ENCODE assay signal across 34 cellular contexts in the genomic region with DNA sequence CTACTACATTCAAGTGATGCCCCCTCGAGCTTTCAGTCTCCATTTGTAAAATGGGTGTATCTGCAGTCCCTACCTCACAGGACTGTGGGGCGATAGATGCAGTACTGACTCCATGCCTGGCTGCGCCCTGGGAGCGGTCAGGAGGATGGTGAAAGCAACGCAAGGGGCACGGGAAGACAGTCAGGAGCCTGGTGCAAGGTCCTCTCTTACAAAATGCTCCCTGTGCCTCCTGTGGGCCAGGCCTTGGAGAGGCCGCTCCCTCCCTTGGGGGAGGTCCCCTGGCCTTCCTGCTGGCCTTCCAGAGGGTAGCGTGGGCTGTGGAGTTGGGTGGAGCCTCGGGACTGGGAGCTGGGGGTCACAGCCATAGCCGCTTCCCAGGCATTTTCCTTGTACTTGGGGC. TPM values are rescaled to one million over a fixed set of nuclear protein-coding genes. Genes with fewer than 3 reads are reported as not detected.
"Had no signal": no experiment of that assay in that cellular context is flagged by ENCODE, and none has a peak within 500 bp of the region (broad histone marks: within the 10 kb centered on the region; RNA-seq: fewer than 3 reads in every experiment).

No MANE protein-coding gene starts in this region.

- DNase-seq: activated CD4-positive, alpha-beta memory T cell treated with anti-CD3 and anti-CD28 coated beads for 36 hours; activated CD4-positive, alpha-beta T cell treated with anti-CD3 and anti-CD28 coated beads, Interleukin-2, amount 10 ng/mL, durations not matched to agents 24 days and 14 days; activated CD4-positive, CD25-positive, alpha-beta regulatory T cell treated with anti-CD3 and anti-CD28 coated beads, Interleukin-2, amount 50 U/mL, for 72 hours; activated CD8-positive, alpha-beta memory T cell treated with anti-CD3 and anti-CD28 coated beads, Interleukin-2, amount 50 U/mL, for 4 hours; activated effector memory CD4-positive, alpha-beta T cell treated with anti-CD3 and anti-CD28 coated beads, Interleukin-2, amount 50 U/mL, for 16 hours; activated naive CD4-positive, alpha-beta T cell treated with anti-CD3 and anti-CD28 coated beads, Interleukin-2, amount 10 ng/mL, durations not matched to agents 7 days and 5 days; activated naive CD8-positive, alpha-beta T cell treated with anti-CD3 and anti-CD28 coated beads, Interleukin-2, amount 10 ng/mL, durations not matched to agents 7 days and 5 days; activated T-cell treated with anti-CD3 and anti-CD28 coated beads, Interleukin-2, amount 50 U/mL, for 1 hour; foreskin keratinocyte; heart right ventricle; left ventricle myocardium inferior; occipital lobe; stimulated activated CD4-positive, alpha-beta T cell treated with anti-CD3 and anti-CD28 coated beads, Interleukin-12 subunit alpha, Interleukin-12 subunit beta, amount 100 ng/mL, for 4 hours; stimulated activated CD4-positive, alpha-beta T cell treated with anti-CD3 and anti-CD28 coated beads, Interleukin-4, amount 100 ng/mL, for 1 hour; stimulated activated naive CD8-positive, alpha-beta T cell treated with anti-CD3 and anti-CD28 coated beads, Interleukin-15, Interleukin-2, amounts not matched to agents 100 U/mL and 50 U/mL, for 24 hours; T1000; testis; transverse colon; WERI-Rb-1 had no signal

- H3K9me3 Mint-ChIP-seq: activated CD4-positive, alpha-beta memory T cell treated with anti-CD3 and anti-CD28 coated beads for 36 hours; activated CD4-positive, alpha-beta T cell treated with anti-CD3 and anti-CD28 coated beads, Interleukin-2, amount 10 ng/mL, durations not matched to agents 24 days and 14 days; activated naive CD4-positive, alpha-beta T cell treated with anti-CD3 and anti-CD28 coated beads, Interleukin-2, amount 10 ng/mL, durations not matched to agents 7 days and 5 days; activated naive CD8-positive, alpha-beta T cell treated with anti-CD3 and anti-CD28 coated beads, Interleukin-2, amount 10 ng/mL, durations not matched to agents 7 days and 5 days; activated T-helper 1 cell treated with anti-CD3 and anti-CD28 coated beads, Interleukin-12 subunit alpha, Interleukin-12 subunit beta, Interleukin-2, Interleukin-4 antibody, amounts not matched to agents 30 ng/mL and 10 ng/mL and 1 ng/mL, durations not matched to agents 14 hours and 24 hours and 36 hours; brain; neural crest cell had no signal

- H3K36me3 Mint-ChIP-seq: activated CD4-positive, alpha-beta memory T cell treated with anti-CD3 and anti-CD28 coated beads for 36 hours; activated naive CD4-positive, alpha-beta T cell treated with anti-CD3 and anti-CD28 coated beads, Interleukin-2, amount 10 ng/mL, durations not matched to agents 7 days and 5 days; activated naive CD8-positive, alpha-beta T cell treated with anti-CD3 and anti-CD28 coated beads, Interleukin-2, amount 10 ng/mL, durations not matched to agents 7 days and 5 days; brain had no signal

- H3K4me1 Mint-ChIP-seq: neural crest cell had no signal

- H3K27me3 ChIP-seq: ascending aorta, esophagus muscularis mucosa, foreskin keratinocyte, heart right ventricle, testis, transverse colon had no signal

- H3K27ac ChIP-seq: ascending aorta, coronary artery, esophagus muscularis mucosa, foreskin keratinocyte, testis, transverse colon, WERI-Rb-1 had no signal

- ATAC-seq: foreskin keratinocyte; stimulated activated naive CD8-positive, alpha-beta T cell treated with anti-CD3 and anti-CD28 coated beads, Interleukin-15, Interleukin-2, amounts not matched to agents 100 U/mL and 50 U/mL, for 24 hours had no signal

- H3K27me3 Mint-ChIP-seq: activated CD4-positive, alpha-beta memory T cell treated with anti-CD3 and anti-CD28 coated beads for 36 hours; activated CD4-positive, alpha-beta T cell treated with anti-CD3 and anti-CD28 coated beads, Interleukin-2, amount 10 ng/mL, durations not matched to agents 24 days and 14 days; activated naive CD8-positive, alpha-beta T cell treated with anti-CD3 and anti-CD28 coated beads, Interleukin-2, amount 10 ng/mL, durations not matched to agents 7 days and 5 days had no signal

- H3K4me3 ChIP-seq: ascending aorta, coronary artery, esophagus muscularis mucosa, heart right ventricle, left ventricle myocardium inferior, lung, testis, transverse colon had no signal

- H3K4me1 ChIP-seq: ascending aorta, esophagus muscularis mucosa, left ventricle myocardium inferior, testis had no signal

- H3K4me3 Mint-ChIP-seq: activated CD4-positive, alpha-beta memory T cell treated with anti-CD3 and anti-CD28 coated beads for 36 hours; activated CD4-positive, alpha-beta T cell treated with anti-CD3 and anti-CD28 coated beads, Interleukin-2, amount 10 ng/mL, durations not matched to agents 24 days and 14 days; activated naive CD4-positive, alpha-beta T cell treated with anti-CD3 and anti-CD28 coated beads, Interleukin-2, amount 10 ng/mL, durations not matched to agents 7 days and 5 days; activated naive CD8-positive, alpha-beta T cell treated with anti-CD3 and anti-CD28 coated beads, Interleukin-2, amount 10 ng/mL, durations not matched to agents 7 days and 5 days; activated T-helper 1 cell treated with anti-CD3 and anti-CD28 coated beads, Interleukin-12 subunit alpha, Interleukin-12 subunit beta, Interleukin-2, Interleukin-4 antibody, amounts not matched to agents 30 ng/mL and 10 ng/mL and 1 ng/mL, durations not matched to agents 14 hours and 24 hours and 36 hours; brain; neural crest cell had no signal

- H3K27ac Mint-ChIP-seq: activated CD4-positive, alpha-beta memory T cell treated with anti-CD3 and anti-CD28 coated beads for 36 hours; activated CD4-positive, alpha-beta T cell treated with anti-CD3 and anti-CD28 coated beads, Interleukin-2, amount 10 ng/mL, durations not matched to agents 24 days and 14 days; activated naive CD4-positive, alpha-beta T cell treated with anti-CD3 and anti-CD28 coated beads, Interleukin-2, amount 10 ng/mL, durations not matched to agents 7 days and 5 days; activated naive CD8-positive, alpha-beta T cell treated with anti-CD3 and anti-CD28 coated beads, Interleukin-2, amount 10 ng/mL, durations not matched to agents 7 days and 5 days; activated T-helper 1 cell treated with anti-CD3 and anti-CD28 coated beads, Interleukin-12 subunit alpha, Interleukin-12 subunit beta, Interleukin-2, Interleukin-4 antibody, amounts not matched to agents 30 ng/mL and 10 ng/mL and 1 ng/mL, durations not matched to agents 14 hours and 24 hours and 36 hours; brain had no signal

RNA-seq across cellular contexts. Expression of a gene that starts 21.6 kb away (rescaled TPM):
- total RNA-seq: activated CD4-positive, alpha-beta memory T cell treated with anti-CD3 and anti-CD28 coated beads for 36 hours; activated CD4-positive, alpha-beta T cell treated with anti-CD3 and anti-CD28 coated beads, Interleukin-2, amount 10 ng/mL, durations not matched to agents 24 days and 14 days; activated CD8-positive, alpha-beta memory T cell treated with anti-CD3 and anti-CD28 coated beads for 36 hours; activated naive CD8-positive, alpha-beta T cell treated with anti-CD3 and anti-CD28 coated beads, Interleukin-2, amount 10 ng/mL, durations not matched to agents 7 days and 5 days; activated T-helper 1 cell treated with anti-CD3 and anti-CD28 coated beads, Interleukin-12 subunit alpha, Interleukin-12 subunit beta, Interleukin-2, Interleukin-4 antibody, amounts not matched to agents 30 ng/mL and 10 ng/mL and 1 ng/mL, durations not matched to agents 14 hours and 24 hours and 36 hours; ascending aorta; cerebellum; esophagus muscularis mucosa; foreskin keratinocyte; glomerular endothelial cell; lung; mucosa of gallbladder; neural crest cell; occipital lobe; pulmonary artery endothelial cell; skeletal muscle tissue; T-helper 1 cell treated with Interleukin-12 subunit alpha and Interleukin-12 subunit beta and Interleukin-4 antibody, amounts not matched to agents 30 ng/mL and 1 ng/mL, for 36 hours; urinary bladder had no signal

RNA-seq across cellular contexts. Expression of a gene that starts 39.9 kb away (rescaled TPM):
- total RNA-seq: activated CD8-positive, alpha-beta memory T cell treated with anti-CD3 and anti-CD28 coated beads for 36 hours; activated T-helper 1 cell treated with anti-CD3 and anti-CD28 coated beads, Interleukin-12 subunit alpha, Interleukin-12 subunit beta, Interleukin-2, Interleukin-4 antibody, amounts not matched to agents 30 ng/mL and 10 ng/mL and 1 ng/mL, durations not matched to agents 14 hours and 24 hours and 36 hours; foreskin keratinocyte; glomerular endothelial cell; neural crest cell; pulmonary artery endothelial cell had no signal
- polyA plus RNA-seq: foreskin keratinocyte had no signal
